Comparison of ENCODE assay signal across 26 cellular contexts in the genomic region with DNA sequence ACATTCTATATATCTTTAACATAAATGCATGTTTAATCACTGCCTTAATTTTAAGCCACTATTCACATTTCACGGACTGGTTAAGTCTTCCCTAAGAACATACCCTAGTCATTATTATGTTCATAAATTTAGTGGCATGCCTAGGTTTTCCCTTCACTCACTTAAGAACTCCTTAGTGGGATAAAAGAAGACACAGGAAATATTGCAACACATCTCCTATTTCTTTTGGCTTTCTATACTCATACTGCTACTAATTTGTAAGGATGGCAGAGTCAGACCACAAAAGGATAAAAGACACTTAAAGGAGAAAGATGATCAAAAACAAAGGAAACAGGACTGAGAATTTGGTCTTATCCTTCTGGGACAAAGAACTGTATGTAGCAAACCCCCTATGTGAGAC.
"Had no signal": no experiment of that assay in that cellular context is flagged by ENCODE, and none has a peak within 500 bp of the region (broad histone marks: within the 10 kb centered on the region; RNA-seq: fewer than 3 reads in every experiment).

No MANE protein-coding gene starts in this region.

- H3K4me1 ChIP-seq: left ventricle myocardium inferior, right atrium auricular region, right lobe of liver, stomach, suprapubic skin, tibial artery, upper lobe of right lung had no signal

- H3K27ac Mint-ChIP-seq: memory B cell; naive thymus-derived CD4-positive, alpha-beta T cell; natural killer cell treated with Interleukin-12 subunit alpha and Interleukin-12 subunit beta and Interleukin-15 and Interleukin-18, amount 100 ng/mL, for 72 hours; progenitor cell of endocrine pancreas; stimulated activated memory B cell treated with anti-CD40 and anti-IgM and Interleukin-4, amounts not matched to agents 10 μg/mL and 1 μg/mL and 100 μg/mL, for 72 hours had no signal

- H3K4me2 ChIP-seq: hepatocyte, smooth muscle cell had no signal

- H3K36me3 Mint-ChIP-seq: memory B cell; naive thymus-derived CD4-positive, alpha-beta T cell; stimulated activated memory B cell treated with anti-CD40 and anti-IgM and Interleukin-4, amounts not matched to agents 10 μg/mL and 1 μg/mL and 100 μg/mL, for 72 hours had no signal

- H3K4me3 Mint-ChIP-seq: memory B cell; naive thymus-derived CD4-positive, alpha-beta T cell; natural killer cell treated with Interleukin-12 subunit alpha and Interleukin-12 subunit beta and Interleukin-15 and Interleukin-18, amount 100 ng/mL, for 72 hours; stimulated activated memory B cell treated with anti-CD40 and anti-IgM and Interleukin-4, amounts not matched to agents 10 μg/mL and 1 μg/mL and 100 μg/mL, for 72 hours had no signal

- H3K4me3 ChIP-seq: hepatocyte, left ventricle myocardium inferior, lung, mucosa of descending colon, ovary, right atrium auricular region, right lobe of liver, smooth muscle cell, stomach, suprapubic skin, thoracic aorta, tibial artery, upper lobe of right lung had no signal

- H3K27me3 ChIP-seq: hepatocyte, ovary, right atrium auricular region, right lobe of liver, stomach, suprapubic skin, tibial artery, upper lobe of right lung had no signal

- DNase-seq: islet precursor cell; left ventricle myocardium inferior; midbrain; mucosa of descending colon; naive thymus-derived CD4-positive, alpha-beta T cell; ovary; right lobe of liver; stimulated activated CD4-positive, alpha-beta T cell treated with anti-CD3 and anti-CD28 coated beads, Interleukin-1b, Interleukin-23, amount 100 ng/mL, for 48 hours; stimulated activated CD4-positive, alpha-beta T cell treated with anti-CD3 and anti-CD28 coated beads, Interleukin-2, amount 100 ng/mL, for 48 hours; stimulated activated CD4-positive, alpha-beta T cell treated with anti-CD3 and anti-CD28 coated beads, Interleukin-4, amount 100 ng/mL, for 4 hours; stimulated activated CD8-positive, alpha-beta memory T cell treated with anti-CD3 and anti-CD28 coated beads, Interleukin-4, amount 100 ng/mL, for 48 hours; stimulated activated naive CD4-positive, alpha-beta T cell treated with Interleukin-2 at 50 U/mL for 16 hours; stomach; tibial artery; trophoblast cell; upper lobe of right lung had no signal

- H3K27me3 Mint-ChIP-seq: memory B cell; natural killer cell treated with Interleukin-12 subunit alpha and Interleukin-12 subunit beta and Interleukin-15 and Interleukin-18, amount 100 ng/mL, for 72 hours; progenitor cell of endocrine pancreas; stimulated activated memory B cell treated with anti-CD40 and anti-IgM and Interleukin-4, amounts not matched to agents 10 μg/mL and 1 μg/mL and 100 μg/mL, for 72 hours had no signal

- H3K27ac ChIP-seq: hepatocyte, left ventricle myocardium inferior, ovary, right atrium auricular region, right lobe of liver, stomach, suprapubic skin, thoracic aorta, tibial artery, upper lobe of right lung had no signal

- ATAC-seq: mucosa of descending colon; naive thymus-derived CD4-positive, alpha-beta T cell; natural killer cell treated with Interleukin-12 subunit alpha and Interleukin-12 subunit beta and Interleukin-15 and Interleukin-18, amount 100 ng/mL, for 72 hours; right lobe of liver; stimulated activated memory B cell treated with anti-CD40 and anti-IgM and Interleukin-4, amounts not matched to agents 10 μg/mL and 1 μg/mL and 100 μg/mL, for 72 hours; upper lobe of right lung had no signal

- H3K9me3 ChIP-seq: left ventricle myocardium inferior, mucosa of descending colon, ovary, right atrium auricular region, right lobe of liver, stomach, suprapubic skin, thoracic aorta, tibial artery, upper lobe of right lung had no signal

- H3K4me1 Mint-ChIP-seq: memory B cell; naive thymus-derived CD4-positive, alpha-beta T cell; stimulated activated memory B cell treated with anti-CD40 and anti-IgM and Interleukin-4, amounts not matched to agents 10 μg/mL and 1 μg/mL and 100 μg/mL, for 72 hours had no signal

- H2AFZ ChIP-seq: hepatocyte had no signal

- H3K36me3 ChIP-seq: left ventricle myocardium inferior, ovary, right atrium auricular region, right lobe of liver, stomach, suprapubic skin, thoracic aorta, tibial artery, upper lobe of right lung had no signal

- H3K79me2 ChIP-seq: hepatocyte had no signal

- H3K9me3 Mint-ChIP-seq: stimulated activated memory B cell treated with anti-CD40 and anti-IgM and Interleukin-4, amounts not matched to agents 10 μg/mL and 1 μg/mL and 100 μg/mL, for 72 hours had no signal
